8 cellular contexts compared by ENCODE assay signal in the genomic region with DNA sequence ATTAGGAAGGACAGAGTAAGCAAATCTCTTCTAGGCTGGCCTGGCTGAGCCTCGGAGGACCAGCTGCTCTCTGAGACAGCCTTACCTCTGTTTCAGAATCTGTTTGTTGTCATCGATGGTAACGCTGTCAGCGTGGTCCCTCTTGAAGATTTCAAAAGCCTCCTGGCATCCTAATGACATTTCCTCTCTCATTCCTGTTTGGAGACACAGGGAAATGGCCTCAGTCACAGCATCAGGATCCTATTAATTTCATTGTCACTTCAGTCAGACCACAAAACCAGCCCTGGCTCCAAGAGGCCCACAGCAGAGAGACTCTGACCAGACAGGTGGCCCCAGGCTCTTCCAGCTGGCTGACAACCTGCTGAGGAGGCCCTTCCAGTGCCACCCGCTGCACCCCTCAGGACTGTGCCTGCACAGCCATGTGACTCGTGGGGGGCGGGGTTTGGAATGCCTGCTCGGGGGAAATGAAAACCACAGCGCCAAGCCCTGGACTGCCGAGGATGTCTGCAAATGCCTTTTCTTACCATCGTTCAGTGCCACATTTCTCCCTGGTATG.
DNase-seq lines count a peak whose midpoint lies in the region; ATAC-seq, FAIRE-seq and TF ChIP-seq lines count a peak whose summit lies in the region.

No MANE protein-coding gene starts in this region.

- H3K4me3 ChIP-seq in OCI-LY3 (ENCODE audit: low read length), result peak overlapping the region; percentile 36

- peak overlapping the region; percentile 78 for H2AFZ ChIP-seq in OCI-LY3 (ENCODE audit: low read depth, low read length)

- no peaks in the 10 kb centered on the region for H3K36me3 ChIP-seq in OCI-LY3 (replicated peaks; ENCODE audit: low read depth, low read length)

- peaks cover 12% of the 10 kb centered on the region; the same call in 1 of the 2 replicates for H3K4me1 ChIP-seq in OCI-LY3 (ENCODE audit: low read length)

- H3K27me3 ChIP-seq in OCI-LY3 (ENCODE audit: low read depth, low read length), result peaks cover 4% of the 10 kb centered on the region; the same call in 1 of the 2 replicates

- TF ChIP-seq POLR2A in H54 (IDR thresholded peaks at IDR 0.05; ENCODE audit: low read depth, low read length), result no peak

- no peak overlapping the region for H3K27ac ChIP-seq in OCI-LY3 (ENCODE audit: low read length)

- peak overlapping the region; percentile 46 for H3K4me2 ChIP-seq in OCI-LY3 (ENCODE audit: low read length)

- TF ChIP-seq CTCF in OCI-LY3 (IDR thresholded peaks at IDR 0.05; ENCODE audit: low read depth, low read length) (no peak), GM10266 (IDR thresholded peaks at IDR 0.05; ENCODE audit: control insufficient read depth, insufficient read depth, low read depth, missing control alignments) (no peak)

- H4K20me1 ChIP-seq in OCI-LY3 (ENCODE audit: insufficient read depth, low read length), result no peaks in the 10 kb centered on the region

- intact Hi-C loops in head of caudate nucleus (cut with DNase I) (no loop called here), sciatic nerve (cut with DNase I) (no loop called here)

- peak; percentile 82 for ATAC-seq in sciatic nerve
- no peak for ATAC-seq in HG02571 (IDR thresholded peaks at IDR 0.05; ENCODE audit: unreplicated experiment)
- no peak for ATAC-seq in HG03025 (IDR thresholded peaks at IDR 0.05; ENCODE audit: low FRiP score, unreplicated experiment)
- no peak for ATAC-seq in HG02642 (IDR thresholded peaks at IDR 0.05; ENCODE audit: poor library complexity, unreplicated experiment)

- no peak for FAIRE-seq in H54 (lab: Jason Lieb, UNC)

- H3K9ac ChIP-seq in OCI-LY3 (ENCODE audit: low read length), result no peak overlapping the region

- no peaks in the 10 kb centered on the region for H3K9me3 ChIP-seq in OCI-LY3 (ENCODE audit: insufficient read depth, low read length)

- DNase-seq in H54 (ENCODE audit: insufficient read length, low spot score) (peak; percentile 34), head of caudate nucleus (peak; percentile 66 to 96 (median 86)), sciatic nerve (ENCODE audit: low spot score) (peak; percentile 75), GM10266 (ENCODE audit: extremely low spot score) (no peak)

- no peaks in the 10 kb centered on the region for H3K79me2 ChIP-seq in OCI-LY3 (ENCODE audit: low read length)
